Comparison of ENCODE assay signal across 30 cellular contexts in the genomic region with DNA sequence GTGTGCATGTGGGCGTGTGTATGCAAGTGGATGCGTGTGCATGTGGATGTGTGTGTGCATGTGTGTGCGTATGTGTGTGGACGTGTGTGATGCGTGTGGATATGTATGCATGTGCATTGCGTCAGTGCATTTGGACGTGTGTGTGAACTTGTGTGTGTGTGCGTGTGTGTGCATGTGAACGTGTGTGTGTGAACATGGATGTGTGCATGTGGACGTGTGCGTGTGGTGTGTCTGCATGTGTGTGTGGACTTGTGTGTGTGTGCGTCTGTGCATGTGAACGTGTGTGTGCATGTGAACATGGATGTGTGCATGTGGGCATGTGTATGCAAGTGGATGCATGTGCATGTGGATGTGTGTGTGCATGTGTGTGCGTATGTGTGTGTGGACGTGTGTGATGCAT. TPM values are rescaled to one million over a fixed set of nuclear protein-coding genes. Genes with fewer than 3 reads are reported as not detected.
DNase-seq lines count a peak whose midpoint lies in the region; ATAC-seq, FAIRE-seq and TF ChIP-seq lines count a peak whose summit lies in the region.
"Had no signal": no experiment of that assay in that cellular context is flagged by ENCODE, and none has a peak within 500 bp of the region (broad histone marks: within the 10 kb centered on the region; RNA-seq: fewer than 3 reads in every experiment).

No MANE protein-coding gene starts in this region.

- peaks cover 3% of the 10 kb centered on the region; the same call in 1 of the 2 replicates for H3K9me3 ChIP-seq in IMR-90 (ENCODE audit: control insufficient read depth, insufficient read depth, low read length)
- peaks cover 14 to 27% of the 10 kb centered on the region in 2 experiments; a peak in 3 of 4 replicates for H3K9me3 ChIP-seq in H1 (ENCODE audit: insufficient read depth in 2 of 2, low read depth in 1 of 2, low read length in 1 of 2)
- no peaks in the 10 kb centered on the region for H3K9me3 ChIP-seq in neural progenitor cell (ENCODE audit: low read depth)
- H3K9me3 ChIP-seq: esophagus squamous epithelium, mucosa of descending colon, testis, vagina had no signal

- H2BK20ac ChIP-seq in IMR-90 (ENCODE audit: low read depth, low read length) (no peak overlapping the region), H1 (ENCODE audit: low read length) (peak overlapping the region; percentile 93; the same call in 1 of the 2 replicates)

- H4K8ac ChIP-seq in IMR-90 (ENCODE audit: low read depth in 2 of 2, low read length in 2 of 2) (no peak overlapping the region), H1 (ENCODE audit: extremely low read depth, insufficient read depth, low read length) (no peak overlapping the region)

- peak; percentile 52 for FAIRE-seq in H1 (lab: Jason Lieb, UNC)
- FAIRE-seq: A549, endometrium, frontal cortex, small intestine had no signal

- H3K23ac ChIP-seq in IMR-90 (ENCODE audit: low read depth, low read length) (no peak overlapping the region), H1 (ENCODE audit: insufficient read length) (peak overlapping the region; percentile 89)

- no peaks in the 10 kb centered on the region for H3K4me1 ChIP-seq in IMR-90 (ENCODE audit: control insufficient read depth, insufficient read depth, low read length)
- H3K4me1 ChIP-seq in H1 (replicated peaks in 1 of 4; ENCODE audit: control insufficient read depth in 3 of 4, insufficient read depth in 4 of 4, low read length in 3 of 4) = no peaks in the 10 kb centered on the region
- H3K4me1 ChIP-seq in neural progenitor cell = peaks cover 17% of the 10 kb centered on the region
- H3K4me1 ChIP-seq: A549, testis, vagina had no signal

- H3K27ac ChIP-seq in IMR-90 (ENCODE audit: insufficient read depth, low read length) = no peak overlapping the region
- no peak overlapping the region for H3K27ac ChIP-seq in H1 (ENCODE audit: low read depth, low read length)
- H3K27ac ChIP-seq in neural progenitor cell = no peak overlapping the region
- H3K27ac ChIP-seq: A549, esophagus squamous epithelium, KMS-11, testis, vagina, VCaP had no signal

- H3K9me3 Mint-ChIP-seq in activated naive CD8-positive, alpha-beta T cell treated with anti-CD3 and anti-CD28 coated beads for 36 hours = no peaks in the 10 kb centered on the region
- H3K9me3 Mint-ChIP-seq in activated naive CD8-positive, alpha-beta T cell treated with anti-CD3 and anti-CD28 coated beads, Interleukin-2, amount 50 U/mL, for 24 hours = peaks cover 7% of the 10 kb centered on the region
- peaks cover 11% of the 10 kb centered on the region for H3K9me3 Mint-ChIP-seq in neural progenitor cell
- H3K9me3 Mint-ChIP-seq: activated T-cell treated with anti-CD3 and anti-CD28 coated beads, Interleukin-2, amount 50 U/mL, for 24 hours; CD4-positive, alpha-beta T cell; central memory CD8-positive, alpha-beta T cell had no signal

- H3K27me3 ChIP-seq in IMR-90 (ENCODE audit: control insufficient read depth, insufficient read depth, low read length) = peaks cover 15% of the 10 kb centered on the region
- H3K27me3 ChIP-seq in H1 (replicated peaks in 1 of 4; ENCODE audit: control insufficient read depth in 3 of 4, extremely low read depth in 1 of 4, insufficient read depth in 3 of 4, low read length in 3 of 4) = peaks cover 17 to 68% (median 59%) of the 10 kb centered on the region in 4 experiments
- H3K27me3 ChIP-seq in neural progenitor cell = peaks cover 49% of the 10 kb centered on the region
- H3K27me3 ChIP-seq: testis, vagina had no signal

- H3K4me2 ChIP-seq in IMR-90 (ENCODE audit: low read depth, low read length) (no peak overlapping the region), H1 (ENCODE audit: insufficient read depth in 1 of 2, low read depth in 2 of 2, low read length in 2 of 2) (no peak overlapping the region), neural progenitor cell (no peak overlapping the region)
- H3K4me2 ChIP-seq: A549, KMS-11 had no signal

- H4K5ac ChIP-seq in IMR-90 (ENCODE audit: low read depth, low read length) = no peak overlapping the region
- H4K5ac ChIP-seq in H1 (ENCODE audit: insufficient read length, low read depth, low read length) = no peak overlapping the region

- no peak for TF ChIP-seq RAD21 in IMR-90 (IDR thresholded peaks at IDR 0.05; ENCODE audit: low read length)
- no peak for TF ChIP-seq RAD21 in H1 (IDR thresholded peaks at IDR 0.05 in 1 of 2, conservative IDR thresholded peaks at IDR 0.05 in 1 of 2; ENCODE audit: low read depth in 2 of 2, low read length in 2 of 2)

- TF ChIP-seq CTCF in IMR-90 (conservative IDR thresholded peaks at IDR 0.05; ENCODE audit: low read depth, low read length) = no peak
- no peak for TF ChIP-seq CTCF in H1 (IDR thresholded peaks at IDR 0.05; ENCODE audit: control extremely low read depth in 1 of 3, insufficient read depth in 1 of 3, low read depth in 1 of 3, low read length in 3 of 3)
- no peak for TF ChIP-seq CTCF in neural progenitor cell (IDR thresholded peaks at IDR 0.05)

- 0 out of 2 replicates have a peak overlapping the region, but pooled peaks have one; percentile 27 for H2BK12ac ChIP-seq in H1 (ENCODE audit: low read depth, low read length)

- WGBS in IMR-90 (ENCODE audit: extremely low coverage in 2 of 2, insufficient read length in 1 of 2), 2 experiments = 87% methylated on average over 11 of the region's 15 CpGs; no CpG with 5 or more reads in 1 of the 2 experiments
- 88% methylated on average over 15 of the region's 15 CpGs; no CpG with 5 or more reads in 1 of the 2 experiments for WGBS in H1 (ENCODE audit: extremely low coverage in 1 of 2, insufficient coverage in 1 of 2, insufficient read length in 1 of 2, insufficient replicate concordance in 2 of 2, low coverage in 1 of 2, low lambda C conversion rate in 2 of 2, missing lambda C conversion rate in 1 of 2), 2 experiments

- H3K79me2 ChIP-seq in H1 (ENCODE audit: control insufficient read depth in 1 of 2, insufficient read depth in 2 of 2, low read length in 2 of 2) (no peaks in the 10 kb centered on the region), neural progenitor cell (ENCODE audit: low read depth) (no peaks in the 10 kb centered on the region)

- H3K18ac ChIP-seq in IMR-90 (ENCODE audit: low read depth, low read length) (no peak overlapping the region), H1 (ENCODE audit: extremely low read depth, low read length) (no peak overlapping the region)

- H3K27ac Mint-ChIP-seq in activated naive CD8-positive, alpha-beta T cell treated with anti-CD3 and anti-CD28 coated beads for 36 hours = peak overlapping the region; percentile 22
- no peak overlapping the region for H3K27ac Mint-ChIP-seq in activated naive CD8-positive, alpha-beta T cell treated with anti-CD3 and anti-CD28 coated beads, Interleukin-2, amount 50 U/mL, for 24 hours
- H3K27ac Mint-ChIP-seq in neural progenitor cell = peak overlapping the region; percentile 17
- H3K27ac Mint-ChIP-seq: activated T-cell treated with anti-CD3 and anti-CD28 coated beads, Interleukin-2, amount 50 U/mL, for 24 hours; CD4-positive, alpha-beta T cell; stimulated activated naive B cell treated with anti-CD40 and anti-IgM and Interleukin-4, amounts not matched to agents 10 μg/mL and 1 μg/mL and 100 μg/mL, for 72 hours had no signal

- H3K4ac ChIP-seq in IMR-90 (ENCODE audit: low read depth, low read length) (no peak overlapping the region), H1 (replicated peaks; ENCODE audit: insufficient read length, low read depth, low read length) (no peak overlapping the region)

- POLR2A ChIA-PET in IMR-90 (lab: Charles Lee; ENCODE audit: unreplicated experiment) (no interaction called here), H1 (lab: Charles Lee; ENCODE audit: partially characterized antibody) (no interaction called here)

- no peaks in the 10 kb centered on the region for H3K27me3 Mint-ChIP-seq in activated naive CD8-positive, alpha-beta T cell treated with anti-CD3 and anti-CD28 coated beads for 36 hours
- H3K27me3 Mint-ChIP-seq in activated naive CD8-positive, alpha-beta T cell treated with anti-CD3 and anti-CD28 coated beads, Interleukin-2, amount 50 U/mL, for 24 hours = no peaks in the 10 kb centered on the region
- peaks cover 41% of the 10 kb centered on the region for H3K27me3 Mint-ChIP-seq in neural progenitor cell (ENCODE audit: insufficient read depth, low read depth)
- H3K27me3 Mint-ChIP-seq: activated T-cell treated with anti-CD3 and anti-CD28 coated beads, Interleukin-2, amount 50 U/mL, for 24 hours; CD4-positive, alpha-beta T cell; central memory CD8-positive, alpha-beta T cell had no signal

- no peak for TF ChIP-seq POLR2A in IMR-90 (IDR thresholded peaks at IDR 0.05; ENCODE audit: low read depth, low read length)
- no peak for TF ChIP-seq POLR2A in H1 (IDR thresholded peaks at IDR 0.05; ENCODE audit: control extremely low read depth in 1 of 2, low read depth in 2 of 2, low read length in 2 of 2)

- H2BK5ac ChIP-seq in IMR-90 (ENCODE audit: low read depth, low read length, poor library complexity, severe bottlenecking) (no peak overlapping the region), H1 (ENCODE audit: low read depth, low read length) (peak overlapping the region; percentile 52; the same call in 1 of the 2 replicates)

- H3F3A ChIP-seq in neural progenitor cell (ENCODE audit: low read depth) = peaks cover 20% of the 10 kb centered on the region

- H3K4me3 ChIP-seq in IMR-90 (ENCODE audit: insufficient read depth, low read depth, low read length) (no peak overlapping the region), H1 (ENCODE audit: extremely low read depth in 1 of 4, insufficient read depth in 2 of 4, low read depth in 3 of 4, low read length in 4 of 4) (no peak overlapping the region), neural progenitor cell (no peak overlapping the region)
- H3K4me3 ChIP-seq: A549, esophagus squamous epithelium, mucosa of descending colon, testis, vagina had no signal

- H3K56ac ChIP-seq in IMR-90 (ENCODE audit: extremely low read depth, insufficient read depth, low read length) = no peak overlapping the region
- H3K56ac ChIP-seq in H1 (replicated peaks; ENCODE audit: insufficient read length, low read depth, low read length) = no peak overlapping the region

- H3K79me1 ChIP-seq in IMR-90 (ENCODE audit: low read depth in 1 of 2, low read length in 2 of 2) (no peaks in the 10 kb centered on the region), H1 (ENCODE audit: low read depth, low read length) (no peaks in the 10 kb centered on the region)

- no peaks in the 10 kb centered on the region for H3K36me3 ChIP-seq in IMR-90 (ENCODE audit: control insufficient read depth, insufficient read depth, low read length)
- H3K36me3 ChIP-seq in H1 (ENCODE audit: control insufficient read depth in 2 of 4, insufficient read depth in 4 of 4, low read length in 3 of 4) = no peaks in the 10 kb centered on the region
- H3K36me3 ChIP-seq in neural progenitor cell = no peaks in the 10 kb centered on the region
- H3K36me3 ChIP-seq: esophagus squamous epithelium, vagina had no signal

- H4K20me1 ChIP-seq in IMR-90 (ENCODE audit: insufficient read depth, low read length) (no peaks in the 10 kb centered on the region), H1 (replicated peaks in 1 of 2; ENCODE audit: control insufficient read depth in 1 of 2, insufficient read depth in 2 of 2, low read length in 2 of 2) (peaks cover 0 to 5% of the 10 kb centered on the region in 2 experiments), neural progenitor cell (ENCODE audit: low read depth) (no peaks in the 10 kb centered on the region)

- in situ Hi-C loops in IMR-90 (cut with MboI; ENCODE audit: low sequenced_read_pairs) = no loop called here

- dilution Hi-C loops in IMR-90 (cut with HindIII; ENCODE audit: low sequenced_read_pairs, unreplicated experiment) = no loop called here

- BruUV-seq in IMR-90 (replicated peaks; lab: Mats Ljungman, UMichigan) = no TSS peak

- peaks cover 4% of the 10 kb centered on the region; the same call in 1 of the 2 replicates for H3K9me1 ChIP-seq in IMR-90 (ENCODE audit: insufficient read depth, low read length)

- no peak overlapping the region for H2AK9ac ChIP-seq in IMR-90 (replicated peaks; ENCODE audit: low read depth, low read length, poor library complexity)

- no peak overlapping the region for H2AK5ac ChIP-seq in IMR-90 (ENCODE audit: low read depth, low read length)
- H2AK5ac ChIP-seq in H1 (ENCODE audit: low read depth, low read length) = peak overlapping the region; percentile 97; the same call in 1 of the 2 replicates

- no peak overlapping the region for H4K91ac ChIP-seq in IMR-90 (ENCODE audit: insufficient read depth, low read depth, low read length)
- H4K91ac ChIP-seq in H1 (replicated peaks; ENCODE audit: insufficient read length, low read length) = no peak overlapping the region

- H3K23me2 ChIP-seq in H1 (ENCODE audit: low read depth, low read length) = peaks cover 9% of the 10 kb centered on the region

- H3K14ac ChIP-seq in IMR-90 (replicated peaks; ENCODE audit: low read depth, low read length) (no peak overlapping the region), H1 (ENCODE audit: insufficient read length) (no peak overlapping the region)

- intact Hi-C loops in IMR-90 (cut with micrococcal nuclease) = no loop called here

- no peak overlapping the region for H2BK15ac ChIP-seq in IMR-90 (ENCODE audit: low read depth, low read length)
- H2BK15ac ChIP-seq in H1 (ENCODE audit: low read length) = no peak overlapping the region; the same call in 1 of the 2 replicates

- H3K36me3 Mint-ChIP-seq in activated naive CD8-positive, alpha-beta T cell treated with anti-CD3 and anti-CD28 coated beads for 36 hours = no peaks in the 10 kb centered on the region
- H3K36me3 Mint-ChIP-seq in activated naive CD8-positive, alpha-beta T cell treated with anti-CD3 and anti-CD28 coated beads, Interleukin-2, amount 50 U/mL, for 24 hours (ENCODE audit: low read depth) = no peaks in the 10 kb centered on the region
- H3K36me3 Mint-ChIP-seq in neural progenitor cell = no peaks in the 10 kb centered on the region
- H3K36me3 Mint-ChIP-seq: stimulated activated naive B cell treated with anti-CD40 and anti-IgM and Interleukin-4, amounts not matched to agents 10 μg/mL and 1 μg/mL and 100 μg/mL, for 72 hours had no signal

- no peak for ATAC-seq in activated naive CD8-positive, alpha-beta T cell treated with anti-CD3 and anti-CD28 coated beads, Interleukin-2, amount 50 U/mL, for 24 hours
- ATAC-seq in IMR-90 (ENCODE audit: low read depth) = no peak
- ATAC-seq: A549; left cardiac atrium; mucosa of descending colon; SK-N-SH treated with all-trans-retinoic acid at 6 μM for 48 hours; stimulated activated naive B cell treated with anti-CD40 and anti-IgM and Interleukin-4, amounts not matched to agents 10 μg/mL and 1 μg/mL and 100 μg/mL, for 72 hours had no signal

- DNase-seq in activated naive CD8-positive, alpha-beta T cell treated with anti-CD3 and anti-CD28 coated beads for 36 hours = no peak
- no peak for DNase-seq in activated naive CD8-positive, alpha-beta T cell treated with anti-CD3 and anti-CD28 coated beads, Interleukin-2, amount 50 U/mL, for 24 hours
- DNase-seq in IMR-90 (no peak), H1 (ENCODE audit: low read depth in 1 of 2, low spot score in 2 of 2) (no peak), neural progenitor cell (ENCODE audit: low spot score) (no peak), glomerular visceral epithelial cell (ENCODE audit: extremely low spot score) (no peak), SKM-1 treated with dmso at 0.1 percent for 144 hours (lab: John Stamatoyannopoulos, UW; ENCODE audit: unreplicated experiment) (no peak)
- no peak for DNase-seq in stimulated activated naive CD4-positive, alpha-beta T cell treated with Interleukin-2 at 50 U/mL for 16 hours (lab: John Stamatoyannopoulos, UW)
- DNase-seq: activated CD4-positive, alpha-beta T cell treated with anti-CD3 and anti-CD28 coated beads for 4 hours; activated gamma-delta T cell; activated T-cell treated with anti-CD3 and anti-CD28 coated beads, Interleukin-2, amount 50 U/mL, for 24 hours; CD4-positive, alpha-beta T cell; esophagus squamous epithelium; hippocampal formation; left cardiac atrium; MM.1S; NCI-H2029; NCI-H510A treated with DMSO at 0.1 percent for 48 hours; small intestine; stimulated activated naive B cell treated with anti-CD40 and anti-IgM and Interleukin-4, amounts not matched to agents 10 μg/mL and 1 μg/mL and 100 μg/mL, for 72 hours; testis had no signal

- H3K4me1 Mint-ChIP-seq in activated naive CD8-positive, alpha-beta T cell treated with anti-CD3 and anti-CD28 coated beads for 36 hours = peaks cover 4% of the 10 kb centered on the region
- H3K4me1 Mint-ChIP-seq in activated naive CD8-positive, alpha-beta T cell treated with anti-CD3 and anti-CD28 coated beads, Interleukin-2, amount 50 U/mL, for 24 hours = peaks cover 15% of the 10 kb centered on the region
- H3K4me1 Mint-ChIP-seq in neural progenitor cell = peaks cover 25% of the 10 kb centered on the region
- H3K4me1 Mint-ChIP-seq: central memory CD8-positive, alpha-beta T cell had no signal

- H2BK120ac ChIP-seq in IMR-90 (ENCODE audit: low read depth, low read length) (no peak overlapping the region), H1 (replicated peaks; ENCODE audit: low read depth, low read length) (no peak overlapping the region)

- CTCF ChIA-PET in IMR-90 (lab: Yijun Ruan, JAX) = no interaction called here
- CTCF ChIA-PET in H1 (lab: Charles Lee; ENCODE audit: partially characterized antibody) = interaction anchor here (1.0 to 2.9 kb wide), 2 partner anchors 9 to 41 kb away, joined by 3 to 10 read pairs; no protein-coding TSS in a partner anchor

- H3K9ac ChIP-seq in IMR-90 (ENCODE audit: low read depth, low read length) (no peak overlapping the region), H1 (replicated peaks in 1 of 4; ENCODE audit: extremely low read depth in 1 of 4, low read depth in 3 of 4, low read length in 3 of 4) (no peak overlapping the region), neural progenitor cell (no peak overlapping the region)
- H3K9ac ChIP-seq: KMS-11 had no signal

- H2AFZ ChIP-seq in IMR-90 (replicated peaks; ENCODE audit: low read length, poor library complexity) (peak overlapping the region; percentile 43), H1 (ENCODE audit: low read length) (no peak overlapping the region), neural progenitor cell (replicated peaks) (no peak overlapping the region)

- no peak for TF ChIP-seq EP300 in H1 (IDR thresholded peaks at IDR 0.05; ENCODE audit: borderline replicate concordance in 1 of 2, low read depth in 2 of 2, low read length in 2 of 2)

- H3K4me3 Mint-ChIP-seq in activated naive CD8-positive, alpha-beta T cell treated with anti-CD3 and anti-CD28 coated beads for 36 hours = no peak overlapping the region
- H3K4me3 Mint-ChIP-seq in activated naive CD8-positive, alpha-beta T cell treated with anti-CD3 and anti-CD28 coated beads, Interleukin-2, amount 50 U/mL, for 24 hours = no peak overlapping the region
- H3K4me3 Mint-ChIP-seq in neural progenitor cell = peak overlapping the region; percentile 52
- H3K4me3 Mint-ChIP-seq: activated T-cell treated with anti-CD3 and anti-CD28 coated beads, Interleukin-2, amount 50 U/mL, for 24 hours; CD4-positive, alpha-beta T cell; central memory CD8-positive, alpha-beta T cell had no signal

RNA-seq across cellular contexts. Expression of gene FBRSL1, which starts 34.4 kb away (rescaled TPM):
- total RNA-seq in activated naive CD8-positive, alpha-beta T cell treated with anti-CD3 and anti-CD28 coated beads for 36 hours = 10 to 100 TPM; 53.1 to 55.9 TPM
- total RNA-seq in IMR-90 (2012; rRNA removed) (0.36 and 0.83 TPM in 2 replicates), neural progenitor cell (ENCODE audit: low replicate concordance) (7.4 and 30.6 TPM in 2 replicates)
- polyA plus RNA-seq in IMR-90 (2012; rRNA removed) (10.8 and 12.9 TPM in 2 replicates), H1 (2011; rRNA removed) (18.4 and 78.9 TPM in 2 replicates)
- 9.9 and 14.5 TPM in 2 replicates for polyA plus RNA-seq in IMR-90 (2012; cell fraction: cytosol; rRNA removed)
- 30.2 and 71.7 TPM in 2 replicates for polyA plus RNA-seq in IMR-90 (2012; cell fraction: nucleus; rRNA removed; ENCODE audit: low replicate concordance)
- total RNA-seq in H1 (2021; fragmentation: NEBNext Ultra II Directional; extraction: Animal tissue kit (Norgen Biotek cat#: 25700)) = 109 and 123 TPM in 2 replicates
- 13.8 TPM for polyA plus RNA-seq in H1 (2011; cell fraction: cytosol; rRNA removed)
- 51.7 TPM for polyA plus RNA-seq in H1 (2011; cell fraction: nucleus; rRNA removed)
- 70.6 to 100 TPM (median 74.4 TPM) in 4 replicates for polyA plus RNA-seq in H1 (2012, experiment 1 of 2)
- polyA plus RNA-seq in H1 (2012, experiment 2 of 2) = 111 TPM
- 79.0 TPM for polyA plus RNA-seq in H1 (2013, experiment 1 of 2)
- polyA plus RNA-seq in H1 (2013, experiment 2 of 2) = 73.0 TPM
- 1.7 and 39.3 TPM in 2 replicates for polyA minus RNA-seq in H1 (2011; rRNA and poly(A)+ RNA removed)
- polyA minus RNA-seq in H1 (2011; cell fraction: cytosol; rRNA and poly(A)+ RNA removed) = 52.3 TPM
- 28.5 TPM for polyA minus RNA-seq in H1 (2011; cell fraction: nucleus; rRNA and poly(A)+ RNA removed)
